Comparison of ENCODE assay signal across 24 cellular contexts in genomic region chr5:81023261-81024015, GRCh38.
A peak's percentile ranks its signal among the peaks of the same experiment; 100 is the strongest.
DNase-seq lines count a peak whose midpoint lies in the region; TF ChIP-seq lines count a peak whose summit lies in the region.
"Had no signal": no experiment of that assay in that cellular context is flagged by ENCODE, and none has a peak within 500 bp of the region (broad histone marks: within the 10 kb centered on the region; RNA-seq: fewer than 3 reads in every experiment).

No MANE protein-coding gene starts in this region.

- no peak overlapping the region for H3K27ac Mint-ChIP-seq in osteocyte (ENCODE audit: unreplicated experiment)
- H3K27ac Mint-ChIP-seq: activated CD4-positive, alpha-beta T cell treated with anti-CD3 and anti-CD28 coated beads, Interleukin-2, amount 10 ng/mL, durations not matched to agents 7 days and 5 days; activated CD8-positive, alpha-beta memory T cell treated with anti-CD3 and anti-CD28 coated beads, Interleukin-2, amount 10 ng/mL, durations not matched to agents 7 days and 5 days; GM23338; type B pancreatic cell had no signal

- peaks cover under 1% of the 10 kb centered on the region for H3K9me3 ChIP-seq in left ventricle myocardium inferior (replicated peaks)

- peaks cover 12% of the 10 kb centered on the region for H3K4me1 ChIP-seq in left ventricle myocardium inferior

- peaks cover 8% of the 10 kb centered on the region for H3K27me3 ChIP-seq in left ventricle myocardium inferior (ENCODE audit: low read depth)
- H3K27me3 ChIP-seq: brain microvascular endothelial cell had no signal

- intact Hi-C loops in left ventricle myocardium inferior (cut with micrococcal nuclease) (no loop called here), cardiac septum (cut with DNase I) (no loop called here)

- TF ChIP-seq CTCF in left ventricle myocardium inferior (IDR thresholded peaks at IDR 0.05; ENCODE audit: borderline replicate concordance) (no peak), osteocyte (IDR thresholded peaks at IDR 0.05) (no peak)

- peaks cover 26% of the 10 kb centered on the region for H3K27me3 Mint-ChIP-seq in osteocyte (ENCODE audit: unreplicated experiment)
- H3K27me3 Mint-ChIP-seq: activated CD4-positive, alpha-beta T cell treated with anti-CD3 and anti-CD28 coated beads, Interleukin-2, amount 10 ng/mL, durations not matched to agents 7 days and 5 days; activated CD8-positive, alpha-beta memory T cell treated with anti-CD3 and anti-CD28 coated beads, Interleukin-2, amount 10 ng/mL, durations not matched to agents 7 days and 5 days had no signal

- H3K4me1 Mint-ChIP-seq in osteocyte (ENCODE audit: unreplicated experiment) = no peaks in the 10 kb centered on the region

- no peak overlapping the region for H3K4me3 Mint-ChIP-seq in osteocyte (ENCODE audit: unreplicated experiment)
- H3K4me3 Mint-ChIP-seq: activated CD4-positive, alpha-beta T cell treated with anti-CD3 and anti-CD28 coated beads, Interleukin-2, amount 10 ng/mL, durations not matched to agents 7 days and 5 days; activated CD8-positive, alpha-beta memory T cell treated with anti-CD3 and anti-CD28 coated beads, Interleukin-2, amount 10 ng/mL, durations not matched to agents 7 days and 5 days; GM23338; type B pancreatic cell had no signal

- no peaks in the 10 kb centered on the region for H3K9me3 Mint-ChIP-seq in osteocyte (ENCODE audit: unreplicated experiment)
- H3K9me3 Mint-ChIP-seq: activated CD4-positive, alpha-beta T cell treated with anti-CD3 and anti-CD28 coated beads, Interleukin-2, amount 10 ng/mL, durations not matched to agents 7 days and 5 days had no signal

- peak overlapping the region; percentile 48 for H3K27ac ChIP-seq in left ventricle myocardium inferior (replicated peaks)
- H3K27ac ChIP-seq: brain microvascular endothelial cell, KMS-11, VCaP had no signal

- H3K36me3 ChIP-seq in left ventricle myocardium inferior = no peaks in the 10 kb centered on the region
- H3K36me3 ChIP-seq: brain microvascular endothelial cell had no signal

- H3K36me3 Mint-ChIP-seq in osteocyte (ENCODE audit: unreplicated experiment) = no peaks in the 10 kb centered on the region

- H3K4me3 ChIP-seq in left ventricle myocardium inferior = no peak overlapping the region
- H3K4me3 ChIP-seq: GM23338 had no signal

- DNase-seq in left ventricle myocardium inferior = no peak
- no peak for DNase-seq in cardiac septum (ENCODE audit: low spot score)
- peak; percentile 11 for DNase-seq in NCI-H69 (lab: John Stamatoyannopoulos, UW)
- peak; percentile 58 for DNase-seq in astrocyte of the hippocampus (ENCODE audit: low read depth, low spot score)
- no peak for DNase-seq in osteocyte (ENCODE audit: extremely low spot score, unreplicated experiment)
- DNase-seq in NCI-H1694 (lab: John Stamatoyannopoulos, UW) = no peak
- DNase-seq in NCI-H1092 treated with DMSO at 0.1 percent for 48 hours (lab: John Stamatoyannopoulos, UW) = no peak
- DNase-seq: activated CD4-positive, alpha-beta T cell treated with anti-CD3 and anti-CD28 coated beads, Interleukin-2, amount 10 ng/mL, durations not matched to agents 7 days and 5 days; activated CD8-positive, alpha-beta memory T cell treated with anti-CD3 and anti-CD28 coated beads, Interleukin-2, amount 10 ng/mL, durations not matched to agents 7 days and 5 days; activated T-cell treated with anti-CD3 and anti-CD28 coated beads, Interleukin-2, amount 50 U/mL, for 48 hours; brain microvascular endothelial cell; C1 segment of cervical spinal cord; hypothalamus; mesenchymal stem cell; NCI-H2171; NCI-H524 treated with DMSO at 0.1 percent for 48 hours; OCI-M1; small intestine; stimulated activated CD4-positive, alpha-beta T cell treated with anti-CD3 and anti-CD28 coated beads, Interleukin-2, amount 100 ng/mL, for 24 hours; T-helper 9 cell had no signal

Comparison
In these comparisons a context has a peak if more than half of its experiments do, and no peak if none do; other contexts are left out.
1. DNase-seq: peak in NCI-H69 (single experiment) and astrocyte of the hippocampus (single experiment); none in left ventricle myocardium inferior (single experiment), cardiac septum (single experiment), osteocyte (single experiment), NCI-H1694 (single experiment) and NCI-H1092 treated with DMSO at 0.1 percent for 48 hours (single experiment).